Comparison of ENCODE assay signal across 1 cellular context in the genomic region with DNA sequence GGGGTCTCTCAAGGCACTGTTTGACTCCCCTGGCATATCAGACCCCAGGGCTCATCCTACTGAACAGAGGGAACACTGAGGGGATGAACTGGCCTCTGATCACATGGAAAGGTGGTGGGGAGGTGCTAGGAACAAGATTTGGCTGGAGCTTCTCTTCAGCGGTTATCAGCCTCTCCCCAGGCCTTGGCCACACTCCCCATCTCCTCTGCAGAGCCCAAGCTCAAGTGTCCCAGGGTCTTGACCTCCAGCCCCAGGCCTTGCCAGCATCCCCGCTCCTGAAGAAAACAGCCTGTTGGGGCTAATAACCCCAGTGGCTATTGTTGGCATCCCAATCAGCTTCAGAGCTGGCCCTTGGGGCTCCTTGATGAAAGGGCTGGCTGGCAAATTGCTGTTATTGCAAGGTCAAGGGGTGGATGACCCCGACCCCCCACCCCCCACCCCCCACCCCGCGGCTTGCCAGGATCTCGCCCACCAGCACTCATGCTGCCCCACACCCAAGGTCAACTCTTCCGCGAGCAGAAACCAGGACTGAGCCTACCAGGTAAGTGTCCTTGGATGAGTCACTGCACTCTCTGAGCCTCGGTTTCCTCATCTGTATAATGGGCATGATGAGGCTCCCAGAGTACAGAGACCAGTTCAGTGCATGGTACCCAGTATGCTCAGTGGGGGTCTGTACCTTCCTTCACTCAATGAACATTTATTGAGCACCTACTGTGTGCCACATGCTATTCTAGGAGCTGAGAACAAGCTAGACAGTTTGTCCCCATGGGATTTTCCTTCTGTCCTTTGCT.
TF ChIP-seq lines count a peak whose summit lies in the region.

No MANE protein-coding gene starts in this region.

TF ChIP-seq in H1, 55 proteins besides CTCF, POLR2A, EP300 and RAD21:
- no peak for TF ChIP-seq CREB1 (IDR thresholded peaks at IDR 0.05)
- TF ChIP-seq, protein P1, sequence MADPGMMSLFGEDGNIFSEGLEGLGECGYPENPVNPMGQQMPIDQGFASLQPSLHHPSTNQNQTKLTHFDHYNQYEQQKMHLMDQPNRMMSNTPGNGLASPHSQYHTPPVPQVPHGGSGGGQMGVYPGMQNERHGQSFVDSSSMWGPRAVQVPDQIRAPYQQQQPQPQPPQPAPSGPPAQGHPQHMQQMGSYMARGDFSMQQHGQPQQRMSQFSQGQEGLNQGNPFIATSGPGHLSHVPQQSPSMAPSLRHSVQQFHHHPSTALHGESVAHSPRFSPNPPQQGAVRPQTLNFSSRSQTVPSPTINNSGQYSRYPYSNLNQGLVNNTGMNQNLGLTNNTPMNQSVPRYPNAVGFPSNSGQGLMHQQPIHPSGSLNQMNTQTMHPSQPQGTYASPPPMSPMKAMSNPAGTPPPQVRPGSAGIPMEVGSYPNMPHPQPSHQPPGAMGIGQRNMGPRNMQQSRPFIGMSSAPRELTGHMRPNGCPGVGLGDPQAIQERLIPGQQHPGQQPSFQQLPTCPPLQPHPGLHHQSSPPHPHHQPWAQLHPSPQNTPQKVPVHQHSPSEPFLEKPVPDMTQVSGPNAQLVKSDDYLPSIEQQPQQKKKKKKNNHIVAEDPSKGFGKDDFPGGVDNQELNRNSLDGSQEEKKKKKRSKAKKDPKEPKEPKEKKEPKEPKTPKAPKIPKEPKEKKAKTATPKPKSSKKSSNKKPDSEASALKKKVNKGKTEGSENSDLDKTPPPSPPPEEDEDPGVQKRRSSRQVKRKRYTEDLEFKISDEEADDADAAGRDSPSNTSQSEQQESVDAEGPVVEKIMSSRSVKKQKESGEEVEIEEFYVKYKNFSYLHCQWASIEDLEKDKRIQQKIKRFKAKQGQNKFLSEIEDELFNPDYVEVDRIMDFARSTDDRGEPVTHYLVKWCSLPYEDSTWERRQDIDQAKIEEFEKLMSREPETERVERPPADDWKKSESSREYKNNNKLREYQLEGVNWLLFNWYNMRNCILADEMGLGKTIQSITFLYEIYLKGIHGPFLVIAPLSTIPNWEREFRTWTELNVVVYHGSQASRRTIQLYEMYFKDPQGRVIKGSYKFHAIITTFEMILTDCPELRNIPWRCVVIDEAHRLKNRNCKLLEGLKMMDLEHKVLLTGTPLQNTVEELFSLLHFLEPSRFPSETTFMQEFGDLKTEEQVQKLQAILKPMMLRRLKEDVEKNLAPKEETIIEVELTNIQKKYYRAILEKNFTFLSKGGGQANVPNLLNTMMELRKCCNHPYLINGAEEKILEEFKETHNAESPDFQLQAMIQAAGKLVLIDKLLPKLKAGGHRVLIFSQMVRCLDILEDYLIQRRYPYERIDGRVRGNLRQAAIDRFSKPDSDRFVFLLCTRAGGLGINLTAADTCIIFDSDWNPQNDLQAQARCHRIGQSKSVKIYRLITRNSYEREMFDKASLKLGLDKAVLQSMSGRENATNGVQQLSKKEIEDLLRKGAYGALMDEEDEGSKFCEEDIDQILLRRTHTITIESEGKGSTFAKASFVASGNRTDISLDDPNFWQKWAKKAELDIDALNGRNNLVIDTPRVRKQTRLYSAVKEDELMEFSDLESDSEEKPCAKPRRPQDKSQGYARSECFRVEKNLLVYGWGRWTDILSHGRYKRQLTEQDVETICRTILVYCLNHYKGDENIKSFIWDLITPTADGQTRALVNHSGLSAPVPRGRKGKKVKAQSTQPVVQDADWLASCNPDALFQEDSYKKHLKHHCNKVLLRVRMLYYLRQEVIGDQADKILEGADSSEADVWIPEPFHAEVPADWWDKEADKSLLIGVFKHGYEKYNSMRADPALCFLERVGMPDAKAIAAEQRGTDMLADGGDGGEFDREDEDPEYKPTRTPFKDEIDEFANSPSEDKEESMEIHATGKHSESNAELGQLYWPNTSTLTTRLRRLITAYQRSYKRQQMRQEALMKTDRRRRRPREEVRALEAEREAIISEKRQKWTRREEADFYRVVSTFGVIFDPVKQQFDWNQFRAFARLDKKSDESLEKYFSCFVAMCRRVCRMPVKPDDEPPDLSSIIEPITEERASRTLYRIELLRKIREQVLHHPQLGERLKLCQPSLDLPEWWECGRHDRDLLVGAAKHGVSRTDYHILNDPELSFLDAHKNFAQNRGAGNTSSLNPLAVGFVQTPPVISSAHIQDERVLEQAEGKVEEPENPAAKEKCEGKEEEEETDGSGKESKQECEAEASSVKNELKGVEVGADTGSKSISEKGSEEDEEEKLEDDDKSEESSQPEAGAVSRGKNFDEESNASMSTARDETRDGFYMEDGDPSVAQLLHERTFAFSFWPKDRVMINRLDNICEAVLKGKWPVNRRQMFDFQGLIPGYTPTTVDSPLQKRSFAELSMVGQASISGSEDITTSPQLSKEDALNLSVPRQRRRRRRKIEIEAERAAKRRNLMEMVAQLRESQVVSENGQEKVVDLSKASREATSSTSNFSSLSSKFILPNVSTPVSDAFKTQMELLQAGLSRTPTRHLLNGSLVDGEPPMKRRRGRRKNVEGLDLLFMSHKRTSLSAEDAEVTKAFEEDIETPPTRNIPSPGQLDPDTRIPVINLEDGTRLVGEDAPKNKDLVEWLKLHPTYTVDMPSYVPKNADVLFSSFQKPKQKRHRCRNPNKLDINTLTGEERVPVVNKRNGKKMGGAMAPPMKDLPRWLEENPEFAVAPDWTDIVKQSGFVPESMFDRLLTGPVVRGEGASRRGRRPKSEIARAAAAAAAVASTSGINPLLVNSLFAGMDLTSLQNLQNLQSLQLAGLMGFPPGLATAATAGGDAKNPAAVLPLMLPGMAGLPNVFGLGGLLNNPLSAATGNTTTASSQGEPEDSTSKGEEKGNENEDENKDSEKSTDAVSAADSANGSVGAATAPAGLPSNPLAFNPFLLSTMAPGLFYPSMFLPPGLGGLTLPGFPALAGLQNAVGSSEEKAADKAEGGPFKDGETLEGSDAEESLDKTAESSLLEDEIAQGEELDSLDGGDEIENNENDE (IDR thresholded peaks at IDR 0.05; ENCODE audit: insufficient replicate concordance, low read length) = no peak
- TF ChIP-seq ZNF274 (IDR thresholded peaks at IDR 0.05; ENCODE audit: borderline replicate concordance, extremely low read depth, low read length) = no peak
- no peak for TF ChIP-seq CTBP2 (IDR thresholded peaks at IDR 0.05; ENCODE audit: borderline replicate concordance, insufficient read depth, insufficient read length, low read length)
- no peak for TF ChIP-seq CEBPB (IDR thresholded peaks at IDR 0.05; ENCODE audit: low read depth, low read length)
- no peak for TF ChIP-seq YY1 (IDR thresholded peaks at IDR 0.05; ENCODE audit: low read depth, low read length)
- no peak for TF ChIP-seq TAF7 (optimal IDR thresholded peaks at IDR 0.05; ENCODE audit: borderline replicate concordance, low read depth, low read length)
- TF ChIP-seq BACH1 (IDR thresholded peaks at IDR 0.05; ENCODE audit: low read length) = no peak
- TF ChIP-seq CHD1 (IDR thresholded peaks at IDR 0.05; ENCODE audit: low read depth, low read length) = no peak
- TF ChIP-seq, protein P2, sequence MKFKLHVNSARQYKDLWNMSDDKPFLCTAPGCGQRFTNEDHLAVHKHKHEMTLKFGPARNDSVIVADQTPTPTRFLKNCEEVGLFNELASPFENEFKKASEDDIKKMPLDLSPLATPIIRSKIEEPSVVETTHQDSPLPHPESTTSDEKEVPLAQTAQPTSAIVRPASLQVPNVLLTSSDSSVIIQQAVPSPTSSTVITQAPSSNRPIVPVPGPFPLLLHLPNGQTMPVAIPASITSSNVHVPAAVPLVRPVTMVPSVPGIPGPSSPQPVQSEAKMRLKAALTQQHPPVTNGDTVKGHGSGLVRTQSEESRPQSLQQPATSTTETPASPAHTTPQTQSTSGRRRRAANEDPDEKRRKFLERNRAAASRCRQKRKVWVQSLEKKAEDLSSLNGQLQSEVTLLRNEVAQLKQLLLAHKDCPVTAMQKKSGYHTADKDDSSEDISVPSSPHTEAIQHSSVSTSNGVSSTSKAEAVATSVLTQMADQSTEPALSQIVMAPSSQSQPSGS (IDR thresholded peaks at IDR 0.05; ENCODE audit: low read length) = no peak
- no peak for TF ChIP-seq SIRT6 (IDR thresholded peaks at IDR 0.05; ENCODE audit: low read length)
- TF ChIP-seq SP4 (IDR thresholded peaks at IDR 0.05; ENCODE audit: low read length) = no peak
- no peak for TF ChIP-seq GTF2F1 (IDR thresholded peaks at IDR 0.05; ENCODE audit: borderline replicate concordance, low read depth, low read length)
- TF ChIP-seq POLR2AphosphoS5 (IDR thresholded peaks at IDR 0.05; ENCODE audit: low read depth, low read length) = no peak
- no peak for TF ChIP-seq NRF1 (IDR thresholded peaks at IDR 0.05; ENCODE audit: low read depth, low read length)
